In genomic region chr11:23653071-23653675, GRCh38 we compare ENCODE assay signal across 15 cellular contexts.
A peak's percentile ranks its signal among the peaks of the same experiment; 100 is the strongest.
DNase-seq lines count a peak whose midpoint lies in the region; ATAC-seq and TF ChIP-seq lines count a peak whose summit lies in the region.
"Had no signal": no experiment of that assay in that cellular context is flagged by ENCODE, and none has a peak within 500 bp of the region (broad histone marks: within the 10 kb centered on the region; RNA-seq: fewer than 3 reads in every experiment).

No MANE protein-coding gene starts in this region.

- no peak overlapping the region for H2AK5ac ChIP-seq in neuronal stem cell (ENCODE audit: low read depth, low read length)

- peak overlapping the region; percentile 65 for H3K23ac ChIP-seq in neuronal stem cell (ENCODE audit: low read depth, low read length, poor library complexity)

- WGBS in neuronal stem cell (ENCODE audit: extremely low coverage in 2 of 2, insufficient read length in 2 of 2, insufficient replicate concordance in 1 of 2), 2 donors, result no CpG with 5 or more reads among the region's 33 CpGs

- H4K91ac ChIP-seq in neuronal stem cell (ENCODE audit: low read depth, low read length, poor library complexity), result no peak overlapping the region

- DNase-seq in D341Med (ENCODE audit: low spot score) (peak; percentile 6), chondrocyte (ENCODE audit: low spot score) (peak; percentile 77), neuronal stem cell (ENCODE audit: low spot score) (no peak), upper lobe of right lung (no peak), MCF 10A (ENCODE audit: unreplicated experiment) (no peak), NCI-H2107 treated with DMSO at 0.1 percent for 48 hours (lab: John Stamatoyannopoulos, UW; ENCODE audit: unreplicated experiment) (no peak), uterus (no peak)
- DNase-seq: C1 segment of cervical spinal cord; CD4-positive, alpha-beta memory T cell; DMS153; DMS79 treated with DMSO at 0.1 percent for 48 hours; EL; H7 had no signal

- H3K4me1 Mint-ChIP-seq in chondrocyte (ENCODE audit: low read depth) (no peaks in the 10 kb centered on the region), MCF 10A (ENCODE audit: insufficient read depth, unreplicated experiment) (no peaks in the 10 kb centered on the region)
- H3K4me1 Mint-ChIP-seq: B cell; CD4-positive, alpha-beta memory T cell; GM23338 had no signal

- no peak overlapping the region for H3K4ac ChIP-seq in neuronal stem cell (ENCODE audit: low read length)

- no peak overlapping the region for H3K4me2 ChIP-seq in neuronal stem cell (ENCODE audit: insufficient read depth, low read length, poor library complexity, severe bottlenecking)
- H3K4me2 ChIP-seq: GM23338 had no signal

- intact Hi-C loops in upper lobe of right lung (cut with DNase I) (no loop called here), MCF 10A (cut with micrococcal nuclease) (no loop called here), uterus (cut with DNase I; ENCODE audit: low total_unique reads) (no loop called here)

- H3K79me1 ChIP-seq in neuronal stem cell (ENCODE audit: low read depth, low read length), result no peaks in the 10 kb centered on the region

- no peak overlapping the region for H2BK120ac ChIP-seq in neuronal stem cell (ENCODE audit: low read depth, low read length)

- no peak overlapping the region for H2BK5ac ChIP-seq in neuronal stem cell (ENCODE audit: low read length)

- CTCF ChIA-PET in MCF 10A (lab: Yijun Ruan, JAX), result no interaction called here

- no peak overlapping the region for H3K27ac Mint-ChIP-seq in chondrocyte (ENCODE audit: unreplicated experiment)
- no peak overlapping the region for H3K27ac Mint-ChIP-seq in MCF 10A (ENCODE audit: low read depth, unreplicated experiment)
- H3K27ac Mint-ChIP-seq: B cell; CD4-positive, alpha-beta memory T cell; GM23338 had no signal

- H2BK12ac ChIP-seq in neuronal stem cell (ENCODE audit: low read length), result no peak overlapping the region

- no peak overlapping the region for H2BK15ac ChIP-seq in neuronal stem cell (ENCODE audit: low read length)

- H3K4me1 ChIP-seq in neuronal stem cell (ENCODE audit: control insufficient read depth in 2 of 2, insufficient read depth in 1 of 2, low read depth in 1 of 2, low read length in 2 of 2) (no peaks in the 10 kb centered on the region), upper lobe of right lung (no peaks in the 10 kb centered on the region), uterus (no peaks in the 10 kb centered on the region)

- no peak overlapping the region for H4K8ac ChIP-seq in neuronal stem cell (ENCODE audit: low read depth, low read length)

- BruUV-seq in MCF 10A (replicated peaks; lab: Mats Ljungman, UMichigan), result no TSS peak

- POLR2A ChIA-PET in MCF 10A (lab: Yijun Ruan, JAX), result no interaction called here

- no peaks in the 10 kb centered on the region for H3K27me3 Mint-ChIP-seq in chondrocyte (ENCODE audit: low read depth)
- peaks cover 17% of the 10 kb centered on the region for H3K27me3 Mint-ChIP-seq in MCF 10A (ENCODE audit: insufficient read depth, unreplicated experiment)
- H3K27me3 Mint-ChIP-seq: B cell; CD4-positive, alpha-beta memory T cell had no signal

- H3K36me3 ChIP-seq in neuronal stem cell (replicated peaks in 1 of 2; ENCODE audit: control insufficient read depth in 2 of 2, insufficient read depth in 2 of 2, low read length in 2 of 2) (no peaks in the 10 kb centered on the region), upper lobe of right lung (no peaks in the 10 kb centered on the region), uterus (no peaks in the 10 kb centered on the region)

- peak overlapping the region; percentile 57 for H3K18ac ChIP-seq in neuronal stem cell (ENCODE audit: low read length)

- H3K27ac ChIP-seq in neuronal stem cell (replicated peaks; ENCODE audit: low read length) (no peak overlapping the region), upper lobe of right lung (no peak overlapping the region), uterus (no peak overlapping the region)

- H3K9me3 Mint-ChIP-seq in chondrocyte (ENCODE audit: low read depth), result no peaks in the 10 kb centered on the region
- no peaks in the 10 kb centered on the region for H3K9me3 Mint-ChIP-seq in MCF 10A (ENCODE audit: unreplicated experiment)

- H3K9me3 ChIP-seq in neuronal stem cell (replicated peaks in 1 of 2; ENCODE audit: control insufficient read depth in 2 of 2, insufficient read depth in 1 of 2, low read depth in 1 of 2, low read length in 2 of 2) (peaks cover 0 to 2% of the 10 kb centered on the region in 2 donors), upper lobe of right lung (no peaks in the 10 kb centered on the region), uterus (no peaks in the 10 kb centered on the region)

- no peak overlapping the region for H2AFZ ChIP-seq in neuronal stem cell (ENCODE audit: low read length)
- H2AFZ ChIP-seq: GM23338 had no signal

- H3K36me3 Mint-ChIP-seq in chondrocyte (ENCODE audit: low read depth), result no peaks in the 10 kb centered on the region
- no peaks in the 10 kb centered on the region for H3K36me3 Mint-ChIP-seq in MCF 10A (ENCODE audit: insufficient read depth, unreplicated experiment)
- H3K36me3 Mint-ChIP-seq: CD4-positive, alpha-beta memory T cell had no signal

- TF ChIP-seq CTCF in chondrocyte (IDR thresholded peaks at IDR 0.05) (no peak), upper lobe of right lung (IDR thresholded peaks at IDR 0.05) (no peak), MCF 10A (IDR thresholded peaks at IDR 0.05; ENCODE audit: unreplicated experiment) (no peak), uterus (IDR thresholded peaks at IDR 0.05) (no peak)

- H3K14ac ChIP-seq in neuronal stem cell (ENCODE audit: low read length), result peak overlapping the region; percentile 56

- no peak overlapping the region for H3K4me3 Mint-ChIP-seq in chondrocyte (ENCODE audit: unreplicated experiment)
- H3K4me3 Mint-ChIP-seq in MCF 10A (ENCODE audit: unreplicated experiment), result no peak overlapping the region
- H3K4me3 Mint-ChIP-seq: B cell; CD4-positive, alpha-beta memory T cell; GM23338 had no signal

- H3K27me3 ChIP-seq in neuronal stem cell (ENCODE audit: control insufficient read depth in 3 of 3, insufficient read depth in 3 of 3, low read depth in 1 of 3, low read length in 3 of 3) (no peaks in the 10 kb centered on the region), upper lobe of right lung (no peaks in the 10 kb centered on the region), uterus (no peaks in the 10 kb centered on the region)

- no peak overlapping the region for H3K9ac ChIP-seq in neuronal stem cell (ENCODE audit: low read depth, low read length, poor library complexity)

- ATAC-seq in upper lobe of right lung, result peak; percentile 47
- ATAC-seq: GM23338 had no signal

- H3K4me3 ChIP-seq in neuronal stem cell (ENCODE audit: low read length in 2 of 2), result no peak overlapping the region
- H3K4me3 ChIP-seq in upper lobe of right lung, result no peak overlapping the region
- H3K4me3 ChIP-seq in uterus, result no peak overlapping the region
- H3K4me3 ChIP-seq: GM23338 had no signal

- TF ChIP-seq POLR2A in uterus (IDR thresholded peaks at IDR 0.05), result no peak

Comparison
In these comparisons a context has a peak if more than half of its experiments do, and no peak if none do; other contexts are left out.
1. DNase-seq: peak in D341Med (single experiment) and chondrocyte (single experiment); none in neuronal stem cell (single experiment), upper lobe of right lung (single experiment), MCF 10A (single experiment), NCI-H2107 treated with DMSO at 0.1 percent for 48 hours (single experiment) and uterus (0 of 2).